18 cellular contexts compared by ENCODE assay signal in genomic region chr19:35309481-35310279, GRCh38. TPM values are rescaled to one million over a fixed set of nuclear protein-coding genes. Genes with fewer than 3 reads are reported as not detected.
A peak's percentile ranks its signal among the peaks of the same experiment; 100 is the strongest.
DNase-seq lines count a peak whose midpoint lies in the region; ATAC-seq and TF ChIP-seq lines count a peak whose summit lies in the region.
"Had no signal": no experiment of that assay in that cellular context is flagged by ENCODE, and none has a peak within 500 bp of the region (broad histone marks: within the 10 kb centered on the region; RNA-seq: fewer than 3 reads in every experiment).

No MANE protein-coding gene starts in this region.

- no peak overlapping the region for H3K27ac ChIP-seq in lung (ENCODE audit: low read depth in 1 of 2, low read length in 1 of 2)
- peak overlapping the region; percentile 40 to 59 (median 58) for H3K27ac ChIP-seq in thyroid gland
- no peak overlapping the region for H3K27ac ChIP-seq in vagina
- H3K27ac ChIP-seq: C4-2B had no signal

- WGBS in lung, 2 donors = 69 to 78% methylated on average over 46 to 47 of the region's 47 CpGs
- 43 to 45% methylated on average over 21 to 35 of the region's 47 CpGs for WGBS in thyroid gland, 2 donors

- H3K27me3 ChIP-seq in NT2/D1 (ENCODE audit: insufficient read depth, insufficient read length) (no peaks in the 10 kb centered on the region), lung (ENCODE audit: control insufficient read depth, insufficient read depth) (no peaks in the 10 kb centered on the region), thyroid gland (no peaks in the 10 kb centered on the region), vagina (no peaks in the 10 kb centered on the region)

- TF ChIP-seq POLR2A in thyroid gland (IDR thresholded peaks at IDR 0.05) (no peak), vagina (IDR thresholded peaks at IDR 0.05) (no peak)

- H3K9me3 ChIP-seq in NT2/D1 (ENCODE audit: insufficient read depth, low read length) = no peaks in the 10 kb centered on the region
- H3K9me3 ChIP-seq in lung (ENCODE audit: control insufficient read depth in 2 of 2, insufficient read depth in 1 of 2, low read length in 1 of 2) = peaks cover 0 to 3% of the 10 kb centered on the region in 2 donors
- H3K9me3 ChIP-seq in thyroid gland = no peaks in the 10 kb centered on the region
- no peaks in the 10 kb centered on the region for H3K9me3 ChIP-seq in vagina

- H3K4me1 ChIP-seq in NT2/D1 (ENCODE audit: insufficient read depth, insufficient read length) = peaks cover 21% of the 10 kb centered on the region
- H3K4me1 ChIP-seq in lung (ENCODE audit: control insufficient read depth in 2 of 2, insufficient read depth in 2 of 2, low read length in 2 of 2) = peaks cover 0 to 3% of the 10 kb centered on the region in 2 donors
- H3K4me1 ChIP-seq in thyroid gland = peaks cover 11 to 43% of the 10 kb centered on the region in 2 donors
- H3K4me1 ChIP-seq in vagina = no peaks in the 10 kb centered on the region

- no peaks in the 10 kb centered on the region for H3K36me3 ChIP-seq in NT2/D1 (ENCODE audit: insufficient read depth, insufficient read length, low read length)
- no peaks in the 10 kb centered on the region for H3K36me3 ChIP-seq in lung (ENCODE audit: control insufficient read depth in 2 of 2, insufficient read depth in 2 of 2, low read length in 2 of 2)
- no peaks in the 10 kb centered on the region for H3K36me3 ChIP-seq in thyroid gland
- no peaks in the 10 kb centered on the region for H3K36me3 ChIP-seq in vagina

- TF ChIP-seq CTCF in epithelial cell of proximal tubule (conservative IDR thresholded peaks at IDR 0.05; ENCODE audit: low read depth, low read length) = no peak
- no peak for TF ChIP-seq CTCF in lung (IDR thresholded peaks at IDR 0.05; ENCODE audit: control extremely low read depth, extremely low read depth)
- no peak for TF ChIP-seq CTCF in thyroid gland (IDR thresholded peaks at IDR 0.05)
- TF ChIP-seq CTCF in vagina (IDR thresholded peaks at IDR 0.05) = no peak

- intact Hi-C loops in thyroid gland (cut with DNase I) = no loop called here
- intact Hi-C loops in vagina (cut with DNase I) = loop anchor here (10.0 kb wide), 1 partner anchor 495 kb away; no protein-coding TSS in a partner anchor

- DNase-seq in NT2/D1 (ENCODE audit: low read depth, low spot score) (no peak), epithelial cell of proximal tubule (ENCODE audit: low read depth) (peak; percentile 18), lung (ENCODE audit: low spot score) (peak; percentile 57), thyroid gland (peak; percentile 88 to 94), DMS153 treated with DMSO at 0.1 percent for 48 hours (lab: John Stamatoyannopoulos, UW; ENCODE audit: unreplicated experiment) (no peak), cortex of kidney (lab: John Stamatoyannopoulos, UW) (no peak), vagina (ENCODE audit: extremely low spot score in 2 of 2) (no peak)
- DNase-seq: activated B cell treated with CpG ODN at 0.5 μM for 24 hours; activated CD8-positive, alpha-beta memory T cell treated with anti-CD3 and anti-CD28 coated beads, Interleukin-2, amount 10 ng/mL, durations not matched to agents 7 days and 5 days; EL; HFFc6; mammary epithelial cell; NCI-H187 treated with DMSO at 0.1 percent for 48 hours; NCI-H748 treated with DMSO at 0.1 percent for 48 hours; stimulated activated CD4-positive, alpha-beta T cell treated with anti-CD3 and anti-CD28 coated beads, Interleukin-12 subunit alpha, Interleukin-12 subunit beta, amount 100 ng/mL, for 4 hours had no signal

- peak; percentile 22 for ATAC-seq in lung (ENCODE audit: insufficient read depth, low FRiP score)
- ATAC-seq: activated CD8-positive, alpha-beta memory T cell treated with anti-CD3 and anti-CD28 coated beads, Interleukin-2, amount 10 ng/mL, durations not matched to agents 7 days and 5 days had no signal

- H3K4me3 ChIP-seq in NT2/D1 (ENCODE audit: insufficient read length, low read depth) = no peak overlapping the region
- no peak overlapping the region for H3K4me3 ChIP-seq in epithelial cell of proximal tubule (ENCODE audit: low read depth, low read length)
- no peak overlapping the region for H3K4me3 ChIP-seq in lung
- no peak overlapping the region for H3K4me3 ChIP-seq in thyroid gland (replicated peaks in 1 of 3)
- H3K4me3 ChIP-seq in vagina = no peak overlapping the region

- H3K9ac ChIP-seq in NT2/D1 (ENCODE audit: insufficient read length, low read depth) = peak overlapping the region; percentile 26

RNA-seq across cellular contexts. Expression of gene MAG, which starts 17.7 kb away (rescaled TPM):
- total RNA-seq in epithelial cell of proximal tubule (3.8 TPM in 1 of 2 replicates, not detected in the other), lung (1 to 10 TPM; 1.5 to 8.8 TPM), thyroid gland (10 to 100 TPM in 1 of 4 donors, 1 to 10 TPM in 2, not detected in 1; 1.7 to 19.2 (median 2.7) TPM), vagina (not detected)
- polyA plus RNA-seq in lung = 1 to 10 TPM in 1 of 2 donors, under 1 TPM in 1; 0.08 to 2.3 TPM
- total RNA-seq: bronchial epithelial cell, HFFc6, mammary epithelial cell, subcutaneous adipose tissue had no signal
- polyA plus RNA-seq: mammary epithelial cell had no signal

RNA-seq across cellular contexts. Expression of gene CD22, which starts 19.3 kb away (rescaled TPM):
- total RNA-seq in epithelial cell of proximal tubule (0.23 and 4.8 TPM in 2 replicates), lung (10 to 100 TPM; 13.5 to 53.8 TPM), thyroid gland (10 to 100 TPM in 1 of 4 donors, 1 to 10 TPM in 2, under 1 TPM in 1; 0.68 to 18.4 (median 2.0) TPM), vagina (7.6 TPM)
- 10 to 100 TPM in 1 of 2 donors, 1 to 10 TPM in 1; 4.7 to 48.0 TPM for polyA plus RNA-seq in lung

RNA-seq across cellular contexts. Expression of gene HAMP, which starts 27.4 kb away (rescaled TPM):
- total RNA-seq in epithelial cell of proximal tubule = not detected in 2 replicates
- 1 to 10 TPM in 1 of 2 donors, under 1 TPM in 1; 0.28 to 1.5 TPM for total RNA-seq in lung
- polyA plus RNA-seq in lung = 10 to 100 TPM in 1 of 2 donors, 1 to 10 TPM in 1; 1.7 to 85.7 TPM
- not detected for total RNA-seq in thyroid gland
- not detected for total RNA-seq in vagina
- total RNA-seq: bronchial epithelial cell, HFFc6, subcutaneous adipose tissue had no signal
- polyA plus RNA-seq: mammary epithelial cell had no signal

RNA-seq across cellular contexts. Expression of gene FFAR1, which starts 38.0 kb away (rescaled TPM):
- total RNA-seq in epithelial cell of proximal tubule = 0.06 TPM in 1 of 2 replicates, not detected in the other
- under 1 TPM; 0.37 to 0.49 TPM for total RNA-seq in lung
- 1 to 10 TPM in 1 of 2 donors, under 1 TPM in 1; 0.06 to 1.1 TPM for polyA plus RNA-seq in lung
- total RNA-seq in thyroid gland = not detected
- total RNA-seq in vagina = not detected
- total RNA-seq: activated CD8-positive, alpha-beta memory T cell treated with anti-CD3 and anti-CD28 coated beads, Interleukin-2, amount 10 ng/mL, durations not matched to agents 7 days and 5 days; bronchial epithelial cell; HFFc6; mammary epithelial cell; subcutaneous adipose tissue had no signal
- polyA plus RNA-seq: mammary epithelial cell had no signal

RNA-seq across cellular contexts. Expression of gene USF2, which starts 40.9 kb away (rescaled TPM):
- total RNA-seq in epithelial cell of proximal tubule (62.9 and 67.6 TPM in 2 replicates), lung (100 to 1,000 TPM in 1 of 2 donors, 10 to 100 TPM in 1; 74.9 to 138 TPM), thyroid gland (100 to 1,000 TPM in 3 of 4 donors, 10 to 100 TPM in 1; 98.9 to 133 (median 126) TPM), vagina (95.5 TPM)
- polyA plus RNA-seq in lung = 100 to 1,000 TPM; 129 to 163 TPM

Comparison
In these comparisons a context has a peak if more than half of its experiments do, and no peak if none do; other contexts are left out.
1. DNase-seq: peak in epithelial cell of proximal tubule (single experiment), lung (single experiment) and thyroid gland (2 of 2); none in NT2/D1 (single experiment), DMS153 treated with DMSO at 0.1 percent for 48 hours (single experiment), cortex of kidney (single experiment) and vagina (0 of 2).
2. H3K27ac ChIP-seq: peak in thyroid gland (3 of 3); none in lung (0 of 2) and vagina (single experiment).